In the genomic region with DNA sequence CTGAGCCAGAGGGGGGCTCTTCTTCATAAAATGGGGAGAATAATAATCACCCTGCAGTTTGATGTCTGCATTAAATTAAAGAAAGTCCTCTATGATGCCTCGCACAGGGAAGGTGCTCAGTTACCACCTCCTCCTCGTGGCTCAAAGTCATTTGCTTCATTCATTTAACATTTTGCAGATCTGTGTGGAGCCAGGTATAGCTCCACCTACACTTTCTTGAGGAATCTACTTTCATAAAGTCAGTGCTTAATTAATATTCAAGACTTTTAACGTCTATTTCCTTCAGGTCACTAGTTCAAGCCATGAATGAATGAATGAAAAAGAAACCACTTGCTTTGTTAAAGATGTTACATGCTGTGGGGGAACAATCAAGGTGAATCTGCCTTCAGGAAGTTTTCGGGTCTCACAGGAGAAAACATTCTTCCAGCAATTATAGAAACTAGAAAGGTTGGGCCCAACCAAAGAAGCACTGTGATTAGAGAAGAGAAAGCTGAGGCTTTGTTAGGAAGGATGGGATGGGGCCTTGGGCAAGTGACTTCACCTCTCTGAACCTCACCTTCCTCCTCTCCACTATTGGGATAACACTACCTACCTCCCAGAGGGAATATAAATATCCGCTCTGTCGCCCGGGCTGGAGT, we compare ENCODE assay signal across 1 cellular context.
TF ChIP-seq lines count a peak whose summit lies in the region.

No MANE protein-coding gene starts in this region.

TF ChIP-seq in WTC11, 78 proteins besides CTCF, POLR2A, EP300 and RAD21 (continued from another document):
- TF ChIP-seq, protein P1, sequence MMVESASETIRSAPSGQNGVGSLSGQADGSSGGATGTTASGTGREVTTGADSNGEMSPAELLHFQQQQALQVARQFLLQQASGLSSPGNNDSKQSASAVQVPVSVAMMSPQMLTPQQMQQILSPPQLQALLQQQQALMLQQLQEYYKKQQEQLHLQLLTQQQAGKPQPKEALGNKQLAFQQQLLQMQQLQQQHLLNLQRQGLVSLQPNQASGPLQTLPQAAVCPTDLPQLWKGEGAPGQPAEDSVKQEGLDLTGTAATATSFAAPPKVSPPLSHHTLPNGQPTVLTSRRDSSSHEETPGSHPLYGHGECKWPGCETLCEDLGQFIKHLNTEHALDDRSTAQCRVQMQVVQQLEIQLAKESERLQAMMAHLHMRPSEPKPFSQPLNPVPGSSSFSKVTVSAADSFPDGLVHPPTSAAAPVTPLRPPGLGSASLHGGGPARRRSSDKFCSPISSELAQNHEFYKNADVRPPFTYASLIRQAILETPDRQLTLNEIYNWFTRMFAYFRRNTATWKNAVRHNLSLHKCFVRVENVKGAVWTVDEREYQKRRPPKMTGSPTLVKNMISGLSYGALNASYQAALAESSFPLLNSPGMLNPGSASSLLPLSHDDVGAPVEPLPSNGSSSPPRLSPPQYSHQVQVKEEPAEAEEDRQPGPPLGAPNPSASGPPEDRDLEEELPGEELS (CRISPR knock-in tag; IDR thresholded peaks at IDR 0.05): no peak
- TF ChIP-seq, protein P2, sequence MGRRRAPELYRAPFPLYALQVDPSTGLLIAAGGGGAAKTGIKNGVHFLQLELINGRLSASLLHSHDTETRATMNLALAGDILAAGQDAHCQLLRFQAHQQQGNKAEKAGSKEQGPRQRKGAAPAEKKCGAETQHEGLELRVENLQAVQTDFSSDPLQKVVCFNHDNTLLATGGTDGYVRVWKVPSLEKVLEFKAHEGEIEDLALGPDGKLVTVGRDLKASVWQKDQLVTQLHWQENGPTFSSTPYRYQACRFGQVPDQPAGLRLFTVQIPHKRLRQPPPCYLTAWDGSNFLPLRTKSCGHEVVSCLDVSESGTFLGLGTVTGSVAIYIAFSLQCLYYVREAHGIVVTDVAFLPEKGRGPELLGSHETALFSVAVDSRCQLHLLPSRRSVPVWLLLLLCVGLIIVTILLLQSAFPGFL (CRISPR knock-in tag; IDR thresholded peaks at IDR 0.05; ENCODE audit: borderline replicate concordance): no peak
- no peak for TF ChIP-seq NFATC4 (CRISPR knock-in tag; IDR thresholded peaks at IDR 0.05)
